Comparison of ENCODE assay signal across 8 cellular contexts in the genomic region with DNA sequence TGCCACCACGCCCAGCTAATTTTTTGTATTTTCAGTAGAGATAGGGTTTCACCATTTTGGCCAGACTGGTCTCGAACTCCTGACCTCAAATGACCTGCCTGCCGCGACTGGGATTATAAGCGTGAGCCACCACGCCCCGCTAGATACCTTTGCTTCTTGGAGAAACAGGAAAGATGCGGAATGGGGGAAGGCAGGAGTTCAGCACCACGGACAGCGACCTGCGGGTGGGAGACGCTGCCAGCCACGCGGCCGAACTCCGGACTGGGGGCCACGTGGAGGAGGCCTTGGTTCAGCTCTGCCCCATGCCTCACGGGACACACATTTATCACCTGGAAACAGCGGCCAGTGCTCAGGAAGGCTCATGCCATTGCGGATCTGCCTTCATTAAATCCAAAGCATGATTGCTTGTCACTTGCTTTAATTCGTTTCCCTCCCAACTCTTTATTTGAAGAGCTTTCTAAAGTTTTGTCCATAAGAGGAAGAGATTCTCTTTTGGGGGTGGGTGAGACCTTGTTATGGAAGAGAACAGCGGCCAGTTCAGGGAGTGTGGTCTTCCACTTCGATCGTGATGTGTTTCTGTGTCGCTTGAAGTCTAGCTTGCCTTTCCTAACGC.
DNase-seq lines count a peak whose midpoint lies in the region; ATAC-seq, FAIRE-seq and TF ChIP-seq lines count a peak whose summit lies in the region.

No MANE protein-coding gene starts in this region.

- H3K9ac ChIP-seq in K562 (ENCODE audit: insufficient read depth in 1 of 2, low read depth in 2 of 2, low read length in 2 of 2), result no peak overlapping the region

- no peak for FAIRE-seq in K562 (lab: Jason Lieb, UNC)

- no peaks in the 10 kb centered on the region for H3K79me2 ChIP-seq in K562 (ENCODE audit: control insufficient read depth, insufficient read depth, low read length)

- H3K36me3 ChIP-seq in GM06990 (ENCODE audit: control insufficient read depth, insufficient read depth, low read length), result no peaks in the 10 kb centered on the region
- no peaks in the 10 kb centered on the region for H3K36me3 ChIP-seq in SJCRH30
- no peaks in the 10 kb centered on the region for H3K36me3 ChIP-seq in K562 (ENCODE audit: control insufficient read depth, insufficient read depth, low read length)
- H3K36me3 ChIP-seq in left lung, result no peaks in the 10 kb centered on the region

- no peak overlapping the region for H3K4me2 ChIP-seq in K562 (ENCODE audit: insufficient read depth, low read length)

- BruUV-seq in K562 (replicated peaks; lab: Mats Ljungman, UMichigan), result no TSS peak

- 4% methylated on average over 26 of the region's 26 CpGs for WGBS in K562 (ENCODE audit: insufficient coverage, low coverage, missing lambda C conversion rate)

- H3K9me3 ChIP-seq in SJCRH30 (replicated peaks), result no peaks in the 10 kb centered on the region
- no peaks in the 10 kb centered on the region for H3K9me3 ChIP-seq in K562 (replicated peaks; ENCODE audit: control insufficient read depth, insufficient read depth, low read depth, low read length)
- H3K9me3 ChIP-seq in left lung, result no peaks in the 10 kb centered on the region

- CTCF ChIA-PET in K562 (lab: Yijun Ruan, JAX; ENCODE audit: low intra/inter-chr PET ratio), result no interaction called here

- H3K4me3 ChIP-seq in GM06990 (replicated peaks; ENCODE audit: low read depth, low read length), result no peak overlapping the region
- H3K4me3 ChIP-seq in SJCRH30, result no peak overlapping the region
- no peak overlapping the region for H3K4me3 ChIP-seq in K562
- H3K4me3 ChIP-seq in left lung, result no peak overlapping the region

- TF ChIP-seq CTCF in GM06990 (IDR thresholded peaks at IDR 0.05; ENCODE audit: insufficient read depth, low read length, poor library complexity, severe bottlenecking), result no peak
- TF ChIP-seq CTCF in K562 (IDR thresholded peaks at IDR 0.05 in 2 of 3, conservative IDR thresholded peaks at IDR 0.05 in 1 of 3; ENCODE audit: insufficient read depth in 2 of 3, low read depth in 1 of 3, low read length in 3 of 3), result no peak
- TF ChIP-seq CTCF in left lung (IDR thresholded peaks at IDR 0.05), result no peak

- no peak for TF ChIP-seq EP300 in K562 (IDR thresholded peaks at IDR 0.05; ENCODE audit: low read length)

- TF ChIP-seq RAD21 in K562 (CRISPR knock-in tag; conservative IDR thresholded peaks at IDR 0.05 in 1 of 2, IDR thresholded peaks at IDR 0.05 in 1 of 2), result no peak

- no peak for TF ChIP-seq POLR2A in K562 (conservative IDR thresholded peaks at IDR 0.05)

- intact Hi-C loops in K562 (cut with micrococcal nuclease), result no loop called here
- intact Hi-C loops in left lung (cut with DNase I), result no loop called here

- DNase-seq in GM06990 (ENCODE audit: extremely low read depth, insufficient read length) (peak; percentile 36), SJCRH30 (peak; percentile 76 to 87), K562 (ENCODE audit: extremely low read depth in 1 of 4, low spot score in 3 of 4) (peak; percentile 71 to 86 (median 78)), left lung (no peak), NCI-H524 (lab: John Stamatoyannopoulos, UW) (no peak)
- DNase-seq in stimulated activated naive CD8-positive, alpha-beta T cell treated with anti-CD3 and anti-CD28 coated beads, Interleukin-15, Interleukin-2, amounts not matched to agents 100 U/mL and 50 U/mL, for 24 hours, result peak; percentile 57

- no peak overlapping the region for H2AFZ ChIP-seq in K562 (ENCODE audit: low read depth, low read length)

- peak; percentile 80 for ATAC-seq in K562
- peak; percentile 78 for ATAC-seq in left lung
- ATAC-seq in stimulated activated naive CD8-positive, alpha-beta T cell treated with anti-CD3 and anti-CD28 coated beads, Interleukin-15, Interleukin-2, amounts not matched to agents 100 U/mL and 50 U/mL, for 24 hours, result no peak
- no peak for ATAC-seq in GM19035 (IDR thresholded peaks at IDR 0.05; ENCODE audit: unreplicated experiment)
- ATAC-seq in HG02938 (IDR thresholded peaks at IDR 0.05; ENCODE audit: unreplicated experiment), result no peak

- H3K4me1 ChIP-seq in SJCRH30 (no peaks in the 10 kb centered on the region), K562 (replicated peaks in 1 of 2; ENCODE audit: control insufficient read depth in 2 of 2, insufficient read depth in 2 of 2, low read length in 2 of 2) (peaks cover 0 to 4% of the 10 kb centered on the region in 2 experiments; a peak in 1 of 5 replicates), left lung (no peaks in the 10 kb centered on the region)

- POLR2A ChIA-PET in K562 (lab: Yijun Ruan, JAX), result interaction anchor here (0.6 to 0.7 kb wide), 2 partner anchors 20 to 94 kb away, joined by 3 read pairs; no protein-coding TSS in a partner anchor

- H3K27me3 ChIP-seq in GM06990 (replicated peaks; ENCODE audit: control insufficient read depth, insufficient read depth, low read length) (no peaks in the 10 kb centered on the region; the same call in none of the 2 replicates), SJCRH30 (peaks cover 22% of the 10 kb centered on the region), K562 (ENCODE audit: control insufficient read depth in 2 of 2, insufficient read depth in 2 of 2, low read length in 2 of 2) (peaks cover 0 to 22% of the 10 kb centered on the region in 2 experiments; a peak in 4 of 5 replicates), left lung (peaks cover 0 to 72% of the 10 kb centered on the region in 2 donors)

- in situ Hi-C loops in K562 (cut with MboI), result no loop called here

- H3K27ac ChIP-seq in SJCRH30 (no peak overlapping the region), K562 (ENCODE audit: extremely low read depth, low read depth, low read length) (no peak overlapping the region), left lung (no peak overlapping the region)

- H3K9me1 ChIP-seq in K562 (ENCODE audit: control insufficient read depth, insufficient read depth, low read length), result no peaks in the 10 kb centered on the region

- H4K20me1 ChIP-seq in K562 (replicated peaks; ENCODE audit: control insufficient read depth, insufficient read depth, low read length), result peaks cover 3% of the 10 kb centered on the region; the same call in 1 of the 2 replicates

TF ChIP-seq in K562, 482 proteins besides CTCF, POLR2A, EP300 and RAD21 (continues in another document):
- no peak for TF ChIP-seq RAD51 (IDR thresholded peaks at IDR 0.05; ENCODE audit: borderline replicate concordance, low read depth)
- TF ChIP-seq, protein P1, sequence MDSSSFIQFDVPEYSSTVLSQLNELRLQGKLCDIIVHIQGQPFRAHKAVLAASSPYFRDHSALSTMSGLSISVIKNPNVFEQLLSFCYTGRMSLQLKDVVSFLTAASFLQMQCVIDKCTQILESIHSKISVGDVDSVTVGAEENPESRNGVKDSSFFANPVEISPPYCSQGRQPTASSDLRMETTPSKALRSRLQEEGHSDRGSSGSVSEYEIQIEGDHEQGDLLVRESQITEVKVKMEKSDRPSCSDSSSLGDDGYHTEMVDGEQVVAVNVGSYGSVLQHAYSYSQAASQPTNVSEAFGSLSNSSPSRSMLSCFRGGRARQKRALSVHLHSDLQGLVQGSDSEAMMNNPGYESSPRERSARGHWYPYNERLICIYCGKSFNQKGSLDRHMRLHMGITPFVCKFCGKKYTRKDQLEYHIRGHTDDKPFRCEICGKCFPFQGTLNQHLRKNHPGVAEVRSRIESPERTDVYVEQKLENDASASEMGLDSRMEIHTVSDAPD (CRISPR knock-in tag; IDR thresholded peaks at IDR 0.05), result no peak
- TF ChIP-seq TBP (optimal IDR thresholded peaks at IDR 0.05; ENCODE audit: low read depth, low read length), result no peak
- no peak for TF ChIP-seq POLR2G (IDR thresholded peaks at IDR 0.05; ENCODE audit: low read depth, low read length)
- no peak for TF ChIP-seq CBX8 (IDR thresholded peaks at IDR 0.05; ENCODE audit: borderline replicate concordance, extremely low read depth, low read depth, low read length, poor library complexity, severe bottlenecking)
- TF ChIP-seq, protein P2, sequence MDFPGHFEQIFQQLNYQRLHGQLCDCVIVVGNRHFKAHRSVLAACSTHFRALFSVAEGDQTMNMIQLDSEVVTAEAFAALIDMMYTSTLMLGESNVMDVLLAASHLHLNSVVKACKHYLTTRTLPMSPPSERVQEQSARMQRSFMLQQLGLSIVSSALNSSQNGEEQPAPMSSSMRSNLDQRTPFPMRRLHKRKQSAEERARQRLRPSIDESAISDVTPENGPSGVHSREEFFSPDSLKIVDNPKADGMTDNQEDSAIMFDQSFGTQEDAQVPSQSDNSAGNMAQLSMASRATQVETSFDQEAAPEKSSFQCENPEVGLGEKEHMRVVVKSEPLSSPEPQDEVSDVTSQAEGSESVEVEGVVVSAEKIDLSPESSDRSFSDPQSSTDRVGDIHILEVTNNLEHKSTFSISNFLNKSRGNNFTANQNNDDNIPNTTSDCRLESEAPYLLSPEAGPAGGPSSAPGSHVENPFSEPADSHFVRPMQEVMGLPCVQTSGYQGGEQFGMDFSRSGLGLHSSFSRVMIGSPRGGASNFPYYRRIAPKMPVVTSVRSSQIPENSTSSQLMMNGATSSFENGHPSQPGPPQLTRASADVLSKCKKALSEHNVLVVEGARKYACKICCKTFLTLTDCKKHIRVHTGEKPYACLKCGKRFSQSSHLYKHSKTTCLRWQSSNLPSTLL (IDR thresholded peaks at IDR 0.05), result no peak
- peak; percentile 67 for TF ChIP-seq ZNF644 (tag; IDR thresholded peaks at IDR 0.05; ENCODE audit: low read depth)
- TF ChIP-seq, protein P3, sequence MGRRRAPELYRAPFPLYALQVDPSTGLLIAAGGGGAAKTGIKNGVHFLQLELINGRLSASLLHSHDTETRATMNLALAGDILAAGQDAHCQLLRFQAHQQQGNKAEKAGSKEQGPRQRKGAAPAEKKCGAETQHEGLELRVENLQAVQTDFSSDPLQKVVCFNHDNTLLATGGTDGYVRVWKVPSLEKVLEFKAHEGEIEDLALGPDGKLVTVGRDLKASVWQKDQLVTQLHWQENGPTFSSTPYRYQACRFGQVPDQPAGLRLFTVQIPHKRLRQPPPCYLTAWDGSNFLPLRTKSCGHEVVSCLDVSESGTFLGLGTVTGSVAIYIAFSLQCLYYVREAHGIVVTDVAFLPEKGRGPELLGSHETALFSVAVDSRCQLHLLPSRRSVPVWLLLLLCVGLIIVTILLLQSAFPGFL (CRISPR knock-in tag; IDR thresholded peaks at IDR 0.05), result no peak
- no peak for TF ChIP-seq ZNF282 (CRISPR knock-in tag; IDR thresholded peaks at IDR 0.05)
- TF ChIP-seq ZNF133 (CRISPR knock-in tag; IDR thresholded peaks at IDR 0.05), result no peak
- TF ChIP-seq CEBPB (tag; IDR thresholded peaks at IDR 0.05), result no peak
- peak; percentile 29; the same call in 1 of the 2 replicates for TF ChIP-seq ZNF224 (CRISPR knock-in tag; IDR thresholded peaks at IDR 0.05)

Comparison
In these comparisons a context has a peak if more than half of its experiments do, and no peak if none do; other contexts are left out.
1. DNase-seq: peak in GM06990 (single experiment), SJCRH30 (2 of 2), K562 (4 of 4) and stimulated activated naive CD8-positive, alpha-beta T cell treated with anti-CD3 and anti-CD28 coated beads, Interleukin-15, Interleukin-2, amounts not matched to agents 100 U/mL and 50 U/mL, for 24 hours (single experiment); none in left lung (0 of 2) and NCI-H524 (0 of 2).
2. ATAC-seq: peak in K562 (single experiment) and left lung (single experiment); none in stimulated activated naive CD8-positive, alpha-beta T cell treated with anti-CD3 and anti-CD28 coated beads, Interleukin-15, Interleukin-2, amounts not matched to agents 100 U/mL and 50 U/mL, for 24 hours (single experiment), GM19035 (single experiment) and HG02938 (single experiment).